ENCODE assay signal across 1 cellular context in genomic region chr11:46353706-46354105, GRCh38.
TF ChIP-seq lines count a peak whose summit lies in the region.

No MANE protein-coding gene starts in this region.

TF ChIP-seq in HEK293, 187 proteins besides CTCF, POLR2A, EP300 and RAD21 (continued from another document):
- TF ChIP-seq, protein P1, sequence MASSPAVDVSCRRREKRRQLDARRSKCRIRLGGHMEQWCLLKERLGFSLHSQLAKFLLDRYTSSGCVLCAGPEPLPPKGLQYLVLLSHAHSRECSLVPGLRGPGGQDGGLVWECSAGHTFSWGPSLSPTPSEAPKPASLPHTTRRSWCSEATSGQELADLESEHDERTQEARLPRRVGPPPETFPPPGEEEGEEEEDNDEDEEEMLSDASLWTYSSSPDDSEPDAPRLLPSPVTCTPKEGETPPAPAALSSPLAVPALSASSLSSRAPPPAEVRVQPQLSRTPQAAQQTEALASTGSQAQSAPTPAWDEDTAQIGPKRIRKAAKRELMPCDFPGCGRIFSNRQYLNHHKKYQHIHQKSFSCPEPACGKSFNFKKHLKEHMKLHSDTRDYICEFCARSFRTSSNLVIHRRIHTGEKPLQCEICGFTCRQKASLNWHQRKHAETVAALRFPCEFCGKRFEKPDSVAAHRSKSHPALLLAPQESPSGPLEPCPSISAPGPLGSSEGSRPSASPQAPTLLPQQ (tag by site-specific recombination; IDR thresholded peaks at IDR 0.05), result 0 out of 2 replicates have a peak, but pooled peaks have one; percentile 19
- TF ChIP-seq OSR2 (tag by site-specific recombination; IDR thresholded peaks at IDR 0.05), result no peak
